Comparison of ENCODE assay signal across 9 cellular contexts in genomic region chr14:76954371-76954770, GRCh38.
A peak's percentile ranks its signal among the peaks of the same experiment; 100 is the strongest.
DNase-seq lines count a peak whose midpoint lies in the region; TF ChIP-seq lines count a peak whose summit lies in the region.
"Had no signal": no experiment of that assay in that cellular context is flagged by ENCODE, and none has a peak within 500 bp of the region (broad histone marks: within the 10 kb centered on the region; RNA-seq: fewer than 3 reads in every experiment).

No MANE protein-coding gene starts in this region.

- H3K4me2 ChIP-seq in KMS-11: no peak overlapping the region
- H3K4me2 ChIP-seq in neural cell (ENCODE audit: low read length): no peak overlapping the region

- H3K27ac ChIP-seq in A673 (ENCODE audit: low read depth, low read length, poor library complexity, severe bottlenecking) (peak overlapping the region; percentile 99), KMS-11 (peak overlapping the region; percentile 86; the same call in 1 of the 2 replicates), dorsolateral prefrontal cortex (peak overlapping the region in 43 of 59 donors; percentile 22 to 99 (median 96)), neural cell (ENCODE audit: low read length) (peak overlapping the region; percentile 98)

- H3K9me2 ChIP-seq in neural cell (ENCODE audit: insufficient read depth, low read length): no peaks in the 10 kb centered on the region

- DNase-seq in A673 (ENCODE audit: low spot score): no peak
- DNase-seq in dorsolateral prefrontal cortex: no peak
- DNase-seq in head of caudate nucleus: no peak
- DNase-seq in NCI-H1694 (lab: John Stamatoyannopoulos, UW): no peak
- no peak for DNase-seq in KG1 (lab: John Stamatoyannopoulos, UW)
- DNase-seq in GM19240 (ENCODE audit: insufficient read length, low spot score): no peak
- DNase-seq: SHP77 treated with DMSO at 0.1 percent for 48 hours had no signal

- TF ChIP-seq EP300 in neural cell (conservative IDR thresholded peaks at IDR 0.05; ENCODE audit: poor library complexity, severe bottlenecking): no peak

- peaks cover 14% of the 10 kb centered on the region for H3F3A ChIP-seq in neural cell (ENCODE audit: insufficient read depth, low read length, poor library complexity, severe bottlenecking)

- TF ChIP-seq CTCF in A673 (conservative IDR thresholded peaks at IDR 0.05; ENCODE audit: low read depth, low read length) (no peak), KMS-11 (conservative IDR thresholded peaks at IDR 0.05; ENCODE audit: low read depth, low read length) (no peak), dorsolateral prefrontal cortex (IDR thresholded peaks at IDR 0.05 in 54 of 56, conservative IDR thresholded peaks at IDR 0.05 in 2 of 56; ENCODE audit: low read depth in 1 of 56, partially characterized antibody in 56 of 56) (no peak), neural cell (IDR thresholded peaks at IDR 0.05; ENCODE audit: poor library complexity, severe bottlenecking) (no peak)

- no TSS peak for BruUV-seq in A673 (replicated peaks; lab: Mats Ljungman, UMichigan)

- H3K9me3 ChIP-seq in A673 (ENCODE audit: low read depth, low read length, poor library complexity, severe bottlenecking): no peaks in the 10 kb centered on the region
- H3K9me3 ChIP-seq in neural cell (ENCODE audit: low read length): no peaks in the 10 kb centered on the region

- intact Hi-C loops in A673 (cut with micrococcal nuclease; ENCODE audit: unreplicated experiment): no loop called here
- intact Hi-C loops in dorsolateral prefrontal cortex (cut with DNase I): no loop called here
- intact Hi-C loops in head of caudate nucleus (cut with DNase I): no loop called here

- H3K27me3 ChIP-seq in A673 (replicated peaks; ENCODE audit: insufficient read depth, low read depth, low read length, poor library complexity): no peaks in the 10 kb centered on the region
- H3K27me3 ChIP-seq in KMS-11 (ENCODE audit: insufficient read depth, low read depth): no peaks in the 10 kb centered on the region
- H3K27me3 ChIP-seq in dorsolateral prefrontal cortex: no peaks in the 10 kb centered on the region
- no peaks in the 10 kb centered on the region for H3K27me3 ChIP-seq in neural cell (ENCODE audit: insufficient read depth, low read depth, low read length)

- H3K4me1 ChIP-seq in A673 (ENCODE audit: insufficient read depth, low read length, poor library complexity, severe bottlenecking): peaks cover 78% of the 10 kb centered on the region
- H3K4me1 ChIP-seq in KMS-11 (ENCODE audit: low read depth, poor library complexity, severe bottlenecking): peaks cover 40% of the 10 kb centered on the region

- no peak overlapping the region for H2AFZ ChIP-seq in KMS-11 (ENCODE audit: low read depth)
- H2AFZ ChIP-seq in neural cell (ENCODE audit: low read depth, low read length): no peak overlapping the region

- H4K20me1 ChIP-seq in KMS-11 (ENCODE audit: insufficient read depth) (no peaks in the 10 kb centered on the region), neural cell (ENCODE audit: insufficient read depth) (no peaks in the 10 kb centered on the region)

- no peak for TF ChIP-seq RAD21 in neural cell (conservative IDR thresholded peaks at IDR 0.05)

- H3K9ac ChIP-seq in KMS-11 (no peak overlapping the region), neural cell (ENCODE audit: low read length) (peak overlapping the region; percentile 89)

- H3K36me3 ChIP-seq in A673 (ENCODE audit: insufficient read depth, low read length, poor library complexity, severe bottlenecking): no peaks in the 10 kb centered on the region
- H3K36me3 ChIP-seq in KMS-11 (ENCODE audit: insufficient read depth): no peaks in the 10 kb centered on the region
- H3K36me3 ChIP-seq in neural cell (ENCODE audit: insufficient read depth, low read length): no peaks in the 10 kb centered on the region

- CTCF ChIA-PET in A673 (lab: Charles Lee): interaction anchor here (0.6 kb wide), 1 partner anchor 67 kb away, joined by 3 read pairs; no protein-coding TSS in a partner anchor

- no peaks in the 10 kb centered on the region for H3K79me2 ChIP-seq in KMS-11 (ENCODE audit: insufficient read depth, low read depth)
- H3K79me2 ChIP-seq in neural cell (replicated peaks; ENCODE audit: insufficient read depth, low read length): no peaks in the 10 kb centered on the region

- H3K4me3 ChIP-seq in A673 (ENCODE audit: low read depth, low read length, poor library complexity, severe bottlenecking) (no peak overlapping the region), KMS-11 (IDR thresholded peaks at IDR 0.05; ENCODE audit: insufficient read depth, low read depth, low read length) (no peak overlapping the region), dorsolateral prefrontal cortex (no peak overlapping the region), neural cell (ENCODE audit: low read length) (no peak overlapping the region)

- POLR2A ChIA-PET in A673 (lab: Charles Lee; ENCODE audit: low non-redundant PET): no interaction called here

TF ChIP-seq in neural cell, 6 proteins besides CTCF, POLR2A, EP300 and RAD21:
- TF ChIP-seq EZH2 (IDR thresholded peaks at IDR 0.05; ENCODE audit: borderline replicate concordance, insufficient read depth, low read length, poor library complexity, severe bottlenecking): no peak
- TF ChIP-seq REST (IDR thresholded peaks at IDR 0.05; ENCODE audit: borderline replicate concordance): no peak
- no peak for TF ChIP-seq POLR2AphosphoS5 (IDR thresholded peaks at IDR 0.05)
- no peak for TF ChIP-seq TAF1 (IDR thresholded peaks at IDR 0.05; ENCODE audit: low read depth)
- no peak for TF ChIP-seq MXI1 (conservative IDR thresholded peaks at IDR 0.05; ENCODE audit: poor library complexity, severe bottlenecking)
- TF ChIP-seq SMC3 (conservative IDR thresholded peaks at IDR 0.05; ENCODE audit: poor library complexity): no peak
